Comparison of ENCODE assay signal across 31 cellular contexts in genomic region chr10:350981-351501, GRCh38.
"Had no signal": no experiment of that assay in that cellular context is flagged by ENCODE, and none has a peak within 500 bp of the region (broad histone marks: within the 10 kb centered on the region; RNA-seq: fewer than 3 reads in every experiment).

No MANE protein-coding gene starts in this region.

- H3K9me3 Mint-ChIP-seq: activated CD4-positive, alpha-beta memory T cell treated with anti-CD3 and anti-CD28 coated beads for 36 hours; activated CD4-positive, alpha-beta T cell treated with anti-CD3 and anti-CD28 coated beads, Interleukin-2, amount 10 ng/mL, durations not matched to agents 24 days and 14 days; activated naive CD4-positive, alpha-beta T cell treated with anti-CD3 and anti-CD28 coated beads for 36 hours; activated T-cell treated with anti-CD3 and anti-CD28 coated beads, Interleukin-2, amount 50 U/mL, for 4 hours; brain had no signal

- H3K36me3 ChIP-seq: uterus, WERI-Rb-1 had no signal

- DNase-seq: activated CD4-positive, alpha-beta memory T cell treated with anti-CD3 and anti-CD28 coated beads for 36 hours; activated CD4-positive, alpha-beta T cell treated with anti-CD3 and anti-CD28 coated beads, Interleukin-2, amount 10 ng/mL, durations not matched to agents 24 days and 14 days; activated naive CD4-positive, alpha-beta T cell treated with anti-CD3 and anti-CD28 coated beads for 36 hours; activated T-cell treated with anti-CD3 and anti-CD28 coated beads, Interleukin-2, amount 50 U/mL, for 4 hours; dorsolateral prefrontal cortex; effector memory CD4-positive, alpha-beta T cell; erythroblast; left cardiac atrium; left ventricle myocardium superior; mammary epithelial cell; midbrain; naive thymus-derived CD4-positive, alpha-beta T cell; occipital lobe; right cardiac atrium; stimulated activated CD4-positive, alpha-beta T cell treated with anti-CD3 and anti-CD28 coated beads, Interleukin-2, amount 100 ng/mL, for 48 hours; stimulated activated naive CD4-positive, alpha-beta T cell treated with Interleukin-2 at 50 U/mL for 16 hours; T-helper 17 cell; T1000; testis; transverse colon; uterus; WERI-Rb-1 had no signal

- H3K27me3 ChIP-seq: cardiac muscle cell, dorsolateral prefrontal cortex, gastroesophageal sphincter, hepatocyte, testis, transverse colon, uterus had no signal

- H3K9me3 ChIP-seq: gastroesophageal sphincter, testis, transverse colon, uterus had no signal

- H3K27me3 Mint-ChIP-seq: activated CD4-positive, alpha-beta memory T cell treated with anti-CD3 and anti-CD28 coated beads for 36 hours; activated CD4-positive, alpha-beta T cell treated with anti-CD3 and anti-CD28 coated beads, Interleukin-2, amount 10 ng/mL, durations not matched to agents 24 days and 14 days; brain; naive thymus-derived CD4-positive, alpha-beta T cell; T-helper 17 cell had no signal

- H3K4me1 Mint-ChIP-seq: brain, neural crest cell had no signal

- ATAC-seq: activated CD4-positive, CD25-positive, alpha-beta regulatory T cell treated with anti-CD3 and anti-CD28 coated beads, Interleukin-2, amount 50 U/mL, for 24 hours; gastroesophageal sphincter; left cardiac atrium; left ventricle myocardium superior; right cardiac atrium; SK-N-SH treated with all-trans-retinoic acid at 6 μM for 48 hours had no signal

- H3K4me3 Mint-ChIP-seq: activated CD4-positive, alpha-beta memory T cell treated with anti-CD3 and anti-CD28 coated beads for 36 hours; activated CD4-positive, alpha-beta T cell treated with anti-CD3 and anti-CD28 coated beads, Interleukin-2, amount 10 ng/mL, durations not matched to agents 24 days and 14 days; activated naive CD4-positive, alpha-beta T cell treated with anti-CD3 and anti-CD28 coated beads for 36 hours; activated T-cell treated with anti-CD3 and anti-CD28 coated beads, Interleukin-2, amount 50 U/mL, for 4 hours; brain; neural crest cell; T-helper 17 cell had no signal

- H3K4me3 ChIP-seq: cardiac muscle cell, coronary artery, dorsolateral prefrontal cortex, gastroesophageal sphincter, hepatocyte, testis, transverse colon, uterus had no signal

- H3K36me3 Mint-ChIP-seq: activated CD4-positive, alpha-beta memory T cell treated with anti-CD3 and anti-CD28 coated beads for 36 hours had no signal

- H3K27ac ChIP-seq: cardiac muscle cell, coronary artery, dorsolateral prefrontal cortex, gastroesophageal sphincter, hepatocyte, testis, transverse colon, uterus, WERI-Rb-1 had no signal

- H3K4me1 ChIP-seq: gastroesophageal sphincter, testis, transverse colon, uterus had no signal

- H3K27ac Mint-ChIP-seq: activated CD4-positive, alpha-beta memory T cell treated with anti-CD3 and anti-CD28 coated beads for 36 hours; activated CD4-positive, alpha-beta T cell treated with anti-CD3 and anti-CD28 coated beads, Interleukin-2, amount 10 ng/mL, durations not matched to agents 24 days and 14 days; activated T-helper 2 cell treated with anti-CD3 and anti-CD28 coated beads, Interferon-gamma antibody, Interleukin-2, Interleukin-4, amounts not matched to agents 10 μg/mL and 5 μg/mL and 100 μg/mL, durations not matched to agents 14 hours and 24 hours and 36 hours; T-helper 17 cell had no signal
